In the genomic region with DNA sequence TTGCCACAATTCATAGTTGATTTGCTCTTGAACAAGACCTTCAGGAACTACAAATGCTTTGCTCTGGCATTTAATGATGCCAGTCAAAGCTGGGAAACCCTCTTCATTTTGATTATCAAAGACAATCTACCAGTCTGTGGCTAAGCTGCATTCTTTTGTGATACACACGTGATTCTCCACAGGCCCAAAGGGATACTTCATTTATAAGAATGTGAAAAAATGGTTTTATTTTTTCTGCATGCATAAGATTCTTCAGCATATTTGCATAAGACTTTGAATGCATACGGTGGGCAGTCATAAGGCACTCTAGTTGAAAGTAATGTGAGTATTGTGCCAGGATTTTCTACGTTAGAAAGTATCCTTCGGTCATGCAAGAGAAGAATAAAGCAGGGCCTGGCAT, we compare ENCODE assay signal across 25 cellular contexts.
"Had no signal": no experiment of that assay in that cellular context is flagged by ENCODE, and none has a peak within 500 bp of the region (broad histone marks: within the 10 kb centered on the region; RNA-seq: fewer than 3 reads in every experiment).

No MANE protein-coding gene starts in this region.

- H3K9me3 ChIP-seq: body of pancreas, left ventricle myocardium inferior, tibial nerve had no signal

- DNase-seq: activated CD4-positive, alpha-beta T cell treated with anti-CD3 and anti-CD28 coated beads, Interleukin-2, amount 50 U/mL, for 4 hours; activated CD8-positive, alpha-beta memory T cell treated with anti-CD3 and anti-CD28 coated beads, Interleukin-2, amount 50 U/mL, for 48 hours; activated naive CD4-positive, alpha-beta T cell treated with anti-CD3 and anti-CD28 coated beads for 36 hours; activated naive CD8-positive, alpha-beta T cell treated with anti-CD3 and anti-CD28 coated beads, Interleukin-2, amount 10 ng/mL, durations not matched to agents 7 days and 5 days; activated T-cell treated with anti-CD3 and anti-CD28 coated beads, Interleukin-2, amount 50 U/mL, for 48 hours; body of pancreas; effector CD4-positive, alpha-beta T cell; erythroblast; foreskin fibroblast; kidney glomerular epithelial cell; left ventricle myocardium inferior; midbrain; natural killer cell; retina; stimulated activated CD4-positive, alpha-beta T cell treated with anti-CD3 and anti-CD28 coated beads, Interleukin-12 subunit alpha, Interleukin-12 subunit beta, amount 100 ng/mL, for 4 hours; stimulated activated CD4-positive, alpha-beta T cell treated with anti-CD3 and anti-CD28 coated beads, Interleukin-4, amount 100 ng/mL, for 4 hours; stimulated activated naive CD8-positive, alpha-beta T cell treated with anti-CD3 and anti-CD28 coated beads, Interleukin-15, Interleukin-2, amounts not matched to agents 100 U/mL and 50 U/mL, for 24 hours; substantia nigra; T-helper 1 cell; T-helper 9 cell had no signal

- H3K27ac Mint-ChIP-seq: activated naive CD4-positive, alpha-beta T cell treated with anti-CD3 and anti-CD28 coated beads for 36 hours; activated naive CD8-positive, alpha-beta T cell treated with anti-CD3 and anti-CD28 coated beads, Interleukin-2, amount 10 ng/mL, durations not matched to agents 7 days and 5 days; dendritic cell treated with granulocyte-macrophage colony-stimulating factor and Interleukin-4, amounts not matched to agents 40 ng/mL and 50 ng/mL, for 4 days; natural killer cell; progenitor cell of endocrine pancreas; WTC11 had no signal

- H3K4me1 ChIP-seq: body of pancreas, left ventricle myocardium inferior, tibial nerve had no signal

- ATAC-seq: body of pancreas; natural killer cell; stimulated activated naive CD8-positive, alpha-beta T cell treated with anti-CD3 and anti-CD28 coated beads, Interleukin-15, Interleukin-2, amounts not matched to agents 100 U/mL and 50 U/mL, for 24 hours; WTC11 had no signal

- H3K27me3 Mint-ChIP-seq: activated naive CD8-positive, alpha-beta T cell treated with anti-CD3 and anti-CD28 coated beads, Interleukin-2, amount 10 ng/mL, durations not matched to agents 7 days and 5 days; dendritic cell treated with granulocyte-macrophage colony-stimulating factor and Interleukin-4, amounts not matched to agents 40 ng/mL and 50 ng/mL, for 4 days; progenitor cell of endocrine pancreas had no signal

- H3K36me3 Mint-ChIP-seq: activated naive CD8-positive, alpha-beta T cell treated with anti-CD3 and anti-CD28 coated beads, Interleukin-2, amount 10 ng/mL, durations not matched to agents 7 days and 5 days; natural killer cell; WTC11 had no signal

- H3K4me1 Mint-ChIP-seq: activated naive CD8-positive, alpha-beta T cell treated with anti-CD3 and anti-CD28 coated beads, Interleukin-2, amount 10 ng/mL, durations not matched to agents 7 days and 5 days; natural killer cell had no signal

- H3K27ac ChIP-seq: body of pancreas, cardiac muscle cell, left ventricle myocardium inferior, tibial nerve had no signal

- H3K36me3 ChIP-seq: cardiac muscle cell, left ventricle myocardium inferior, tibial nerve had no signal

- H3K4me3 Mint-ChIP-seq: activated naive CD4-positive, alpha-beta T cell treated with anti-CD3 and anti-CD28 coated beads for 36 hours; activated naive CD8-positive, alpha-beta T cell treated with anti-CD3 and anti-CD28 coated beads, Interleukin-2, amount 10 ng/mL, durations not matched to agents 7 days and 5 days; dendritic cell treated with granulocyte-macrophage colony-stimulating factor and Interleukin-4, amounts not matched to agents 40 ng/mL and 50 ng/mL, for 4 days; natural killer cell; WTC11 had no signal

- H3K9me3 Mint-ChIP-seq: activated naive CD4-positive, alpha-beta T cell treated with anti-CD3 and anti-CD28 coated beads for 36 hours; activated naive CD8-positive, alpha-beta T cell treated with anti-CD3 and anti-CD28 coated beads, Interleukin-2, amount 10 ng/mL, durations not matched to agents 7 days and 5 days; dendritic cell treated with granulocyte-macrophage colony-stimulating factor and Interleukin-4, amounts not matched to agents 40 ng/mL and 50 ng/mL, for 4 days; natural killer cell; WTC11 had no signal

- H3K4me3 ChIP-seq: body of pancreas, cardiac muscle cell, left ventricle myocardium inferior, tibial nerve had no signal

- H3K27me3 ChIP-seq: body of pancreas, cardiac muscle cell, tibial nerve had no signal
